In the genomic region with DNA sequence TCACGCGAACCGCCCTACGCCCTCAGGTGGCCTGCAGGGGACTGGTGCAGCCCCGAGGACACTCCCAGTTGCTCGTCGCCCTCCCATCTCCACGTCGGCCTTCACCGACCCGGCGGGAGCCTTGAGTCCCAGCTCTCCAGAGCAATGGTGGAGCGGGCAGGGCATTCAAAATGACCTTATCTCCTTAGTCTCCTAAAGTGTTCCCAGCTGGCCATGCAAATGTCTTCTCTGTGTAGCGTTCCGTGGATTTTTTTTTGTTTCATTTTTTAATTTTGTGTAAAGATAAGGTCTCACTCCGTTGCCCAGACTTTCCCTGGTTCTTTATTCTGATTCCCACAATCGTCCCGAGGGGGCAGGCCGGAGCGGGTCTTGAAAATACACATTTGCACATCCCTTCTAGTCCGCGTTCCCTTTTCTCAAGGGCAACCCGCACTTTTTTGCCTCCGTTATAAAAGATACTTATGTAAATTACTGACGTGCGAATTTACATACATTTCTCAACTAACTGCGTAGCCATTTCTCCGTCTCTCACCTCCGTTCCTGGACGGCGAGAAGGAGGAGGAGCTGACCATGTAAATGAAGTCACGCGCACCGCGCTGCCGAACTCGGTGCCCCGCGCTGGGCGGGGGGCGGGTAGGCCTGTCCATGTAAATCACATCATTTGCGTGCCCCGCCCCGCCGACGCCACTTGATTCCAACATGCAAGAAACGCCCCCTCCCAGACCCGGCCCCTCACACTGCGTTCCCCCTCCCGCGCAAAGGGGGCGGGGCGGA, we compare ENCODE assay signal across 8 cellular contexts. TPM values are rescaled to one million over a fixed set of nuclear protein-coding genes. Genes with fewer than 3 reads are reported as not detected.
DNase-seq lines count a peak whose midpoint lies in the region; ATAC-seq and TF ChIP-seq lines count a peak whose summit lies in the region.

No MANE protein-coding gene starts in this region.

- intact Hi-C loops in natural killer cell (cut with micrococcal nuclease): loop anchor here (1.0 to 2.0 kb wide), 4 partner anchors 21 to 82 kb away; a partner anchor contains a TSS

- H3K27ac Mint-ChIP-seq in activated T-helper 17 cell treated with anti-CD3 and anti-CD28 coated beads, Interleukin-2, amount 50 U/mL, for 72 hours: peak overlapping the region; percentile 95
- peak overlapping the region; percentile 100 for H3K27ac Mint-ChIP-seq in natural killer cell

- TF ChIP-seq CTCF in LNCAP (IDR thresholded peaks at IDR 0.05): 0 out of 2 replicates have a peak, but pooled peaks have one; percentile 21
- TF ChIP-seq CTCF in natural killer cell (IDR thresholded peaks at IDR 0.05): peak; percentile 47

- peak; percentile 99 for DNase-seq in ELR (ENCODE audit: low read depth)
- peak; percentile 97 for DNase-seq in GOT3 (lab: John Stamatoyannopoulos, UW)
- DNase-seq in RPMI7951 (ENCODE audit: low read depth): peak; percentile 100
- peak; percentile 99 for DNase-seq in fibroblast of peridontal ligament (ENCODE audit: extremely low read depth)
- DNase-seq in natural killer cell: peak; percentile 100
- peak; percentile 99 to 100 (median 100) for DNase-seq in stimulated activated naive CD4-positive, alpha-beta T cell (lab: John Stamatoyannopoulos, UW)

- peak; percentile 87 for ATAC-seq in activated T-helper 17 cell treated with anti-CD3 and anti-CD28 coated beads, Interleukin-2, amount 50 U/mL, for 72 hours (replicated peaks)
- peak; percentile 82 to 94 (median 86) for ATAC-seq in natural killer cell

- no peaks in the 10 kb centered on the region for H3K27me3 Mint-ChIP-seq in activated T-helper 17 cell treated with anti-CD3 and anti-CD28 coated beads, Interleukin-2, amount 50 U/mL, for 72 hours
- H3K27me3 Mint-ChIP-seq in natural killer cell (ENCODE audit: low read depth in 2 of 2): no peaks in the 10 kb centered on the region

- peaks cover 45% of the 10 kb centered on the region for H3K36me3 Mint-ChIP-seq in activated T-helper 17 cell treated with anti-CD3 and anti-CD28 coated beads, Interleukin-2, amount 50 U/mL, for 72 hours (ENCODE audit: low read depth)
- H3K36me3 Mint-ChIP-seq in natural killer cell: no peaks in the 10 kb centered on the region

- H3K4me3 Mint-ChIP-seq in activated T-helper 17 cell treated with anti-CD3 and anti-CD28 coated beads, Interleukin-2, amount 50 U/mL, for 72 hours: peak overlapping the region; percentile 94
- H3K4me3 Mint-ChIP-seq in natural killer cell: peak overlapping the region; percentile 99

- H3K4me1 Mint-ChIP-seq in activated T-helper 17 cell treated with anti-CD3 and anti-CD28 coated beads, Interleukin-2, amount 50 U/mL, for 72 hours: peaks cover 32% of the 10 kb centered on the region
- H3K4me1 Mint-ChIP-seq in natural killer cell: peaks cover 45 to 53% of the 10 kb centered on the region in 2 donors

- H3K9me3 Mint-ChIP-seq in activated T-helper 17 cell treated with anti-CD3 and anti-CD28 coated beads, Interleukin-2, amount 50 U/mL, for 72 hours: no peaks in the 10 kb centered on the region
- H3K9me3 Mint-ChIP-seq in natural killer cell: no peaks in the 10 kb centered on the region

RNA-seq across cellular contexts. Expression of a gene that starts 0.6 kb away (rescaled TPM):
- 55.3 and 64.7 TPM in 2 replicates for total RNA-seq in RPMI7951 (2014; rRNA removed; shearing (Covaris generic))
- 10 to 100 TPM; 78.1 to 86.8 TPM for total RNA-seq in activated T-helper 17 cell treated with anti-CD3 and anti-CD28 coated beads, Interleukin-2, amount 50 U/mL, for 72 hours
- total RNA-seq in natural killer cell: 100 to 1,000 TPM; 104 to 156 (median 151) TPM

RNA-seq across cellular contexts. Expression of a gene that starts 20.4 kb away (rescaled TPM):
- 19.6 and 23.0 TPM in 2 replicates for total RNA-seq in RPMI7951 (2014; rRNA removed; shearing (Covaris generic))
- 10 to 100 TPM; 29.0 to 31.3 TPM for total RNA-seq in activated T-helper 17 cell treated with anti-CD3 and anti-CD28 coated beads, Interleukin-2, amount 50 U/mL, for 72 hours
- 10 to 100 TPM; 97.8 to 99.8 (median 98.6) TPM for total RNA-seq in natural killer cell

RNA-seq across cellular contexts. Expression of a gene that starts 23.1 kb away (rescaled TPM):
- total RNA-seq in RPMI7951 (2014; rRNA removed; shearing (Covaris generic)): 8.9 and 12.6 TPM in 2 replicates
- total RNA-seq in activated T-helper 17 cell treated with anti-CD3 and anti-CD28 coated beads, Interleukin-2, amount 50 U/mL, for 72 hours: 1 to 10 TPM in 1 of 2 donors, not detected in 1; 5.7 TPM
- not detected for total RNA-seq in natural killer cell

RNA-seq across cellular contexts. Expression of a gene that starts 47.4 kb away (rescaled TPM):
- total RNA-seq in RPMI7951 (2014; rRNA removed; shearing (Covaris generic)): 86.5 and 102 TPM in 2 replicates
- total RNA-seq in activated T-helper 17 cell treated with anti-CD3 and anti-CD28 coated beads, Interleukin-2, amount 50 U/mL, for 72 hours: 100 to 1,000 TPM; 171 to 175 TPM
- total RNA-seq in natural killer cell: 10 to 100 TPM; 56.2 to 65.9 (median 60.9) TPM

RNA-seq across cellular contexts. Expression of a gene that starts 48.1 kb away (rescaled TPM):
- total RNA-seq in RPMI7951 (2014; rRNA removed; shearing (Covaris generic)): 1.3 and 1.5 TPM in 2 replicates
- 10 to 100 TPM; 13.0 to 16.6 TPM for total RNA-seq in activated T-helper 17 cell treated with anti-CD3 and anti-CD28 coated beads, Interleukin-2, amount 50 U/mL, for 72 hours
- total RNA-seq in natural killer cell: 1 to 10 TPM; 5.9 to 9.6 (median 8.2) TPM

Comparison
In these comparisons a context has a peak if more than half of its experiments do, and no peak if none do; other contexts are left out.
1. Peak in every context shown above with its lines: DNase-seq and ATAC-seq.